In the genomic region with DNA sequence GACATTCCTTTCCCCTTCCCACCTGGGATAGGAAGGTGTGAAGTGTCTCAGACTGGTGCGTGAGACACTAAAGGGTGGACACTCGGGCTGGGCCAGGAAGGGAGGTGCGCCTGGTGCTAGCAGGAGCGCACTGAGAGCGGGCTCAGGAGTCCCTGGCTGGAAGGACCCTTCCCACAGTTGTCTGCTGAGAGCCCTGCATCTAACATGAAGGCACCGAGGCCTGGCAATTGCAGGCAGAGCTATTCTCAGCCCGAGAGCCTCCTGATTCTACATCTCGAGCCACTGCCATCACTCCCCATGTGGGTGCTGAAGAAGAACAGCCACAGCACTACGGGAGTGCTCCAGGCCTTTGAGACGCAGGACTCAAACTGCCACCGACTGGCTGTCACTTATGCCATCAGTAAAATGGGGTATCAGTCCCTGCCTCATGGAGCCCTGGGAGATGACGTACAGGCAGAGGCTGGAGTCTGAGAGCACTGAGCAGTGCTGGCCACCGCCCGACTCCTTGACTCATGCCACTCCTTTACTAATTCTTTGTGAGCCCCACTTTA, we compare ENCODE assay signal across 20 cellular contexts.
DNase-seq lines count a peak whose midpoint lies in the region; ATAC-seq, FAIRE-seq and TF ChIP-seq lines count a peak whose summit lies in the region.
"Had no signal": no experiment of that assay in that cellular context is flagged by ENCODE, and none has a peak within 500 bp of the region (broad histone marks: within the 10 kb centered on the region; RNA-seq: fewer than 3 reads in every experiment).

No MANE protein-coding gene starts in this region.

- no peak for FAIRE-seq in HTR-8/SVneo (lab: Jason Lieb, UNC)

- peaks cover 0 to 12% of the 10 kb centered on the region in 2 donors for H3K27me3 ChIP-seq in breast epithelium
- H3K27me3 ChIP-seq: ovary had no signal

- peaks cover 38 to 39% of the 10 kb centered on the region in 2 donors for H3K4me1 Mint-ChIP-seq in natural killer cell treated with Interleukin-12 subunit alpha and Interleukin-12 subunit beta and Interleukin-15 and Interleukin-18, amount 100 ng/mL, for 72 hours (ENCODE audit: low read depth in 2 of 2)
- peaks cover 34 to 37% of the 10 kb centered on the region in 2 donors for H3K4me1 Mint-ChIP-seq in natural killer cell

- H3K36me3 ChIP-seq in breast epithelium, result no peaks in the 10 kb centered on the region
- H3K36me3 ChIP-seq: ovary, upper lobe of left lung had no signal

- peaks cover 8% of the 10 kb centered on the region for H3K36me3 Mint-ChIP-seq in natural killer cell treated with Interleukin-12 subunit alpha and Interleukin-12 subunit beta and Interleukin-15 and Interleukin-18, amount 100 ng/mL, for 72 hours
- peaks cover 2% of the 10 kb centered on the region for H3K36me3 Mint-ChIP-seq in natural killer cell

- ATAC-seq in natural killer cell treated with Interleukin-12 subunit alpha and Interleukin-12 subunit beta and Interleukin-15 and Interleukin-18, amount 100 ng/mL, for 72 hours, result no peak
- ATAC-seq in natural killer cell (no peak), HG02610 (IDR thresholded peaks at IDR 0.05; ENCODE audit: unreplicated experiment) (no peak)
- ATAC-seq: sciatic nerve; stimulated activated naive CD8-positive, alpha-beta T cell treated with anti-CD3 and anti-CD28 coated beads, Interleukin-15, Interleukin-2, amounts not matched to agents 100 U/mL and 50 U/mL, for 24 hours had no signal

- no peaks in the 10 kb centered on the region for H3K9me3 ChIP-seq in breast epithelium
- H3K9me3 ChIP-seq: ovary, upper lobe of left lung had no signal

- no peaks in the 10 kb centered on the region for H3K9me3 Mint-ChIP-seq in natural killer cell treated with Interleukin-12 subunit alpha and Interleukin-12 subunit beta and Interleukin-15 and Interleukin-18, amount 100 ng/mL, for 72 hours
- no peaks in the 10 kb centered on the region for H3K9me3 Mint-ChIP-seq in natural killer cell

- no peak overlapping the region for H3K27ac Mint-ChIP-seq in natural killer cell treated with Interleukin-12 subunit alpha and Interleukin-12 subunit beta and Interleukin-15 and Interleukin-18, amount 100 ng/mL, for 72 hours
- H3K27ac Mint-ChIP-seq in natural killer cell, result no peak overlapping the region
- H3K27ac Mint-ChIP-seq: activated naive CD4-positive, alpha-beta T cell treated with anti-CD3 and anti-CD28 coated beads for 36 hours; WTC11 had no signal

- H3K4me1 ChIP-seq in breast epithelium, result peaks cover 0 to 3% of the 10 kb centered on the region in 2 donors

- H3K27ac ChIP-seq in angular gyrus (ENCODE audit: low read depth, low read length) (peak overlapping the region; percentile 71), breast epithelium (no peak overlapping the region)
- H3K27ac ChIP-seq: ovary, upper lobe of left lung had no signal

- WGBS in lower leg skin, 2 donors, result 68 to 85% methylated on average over 13 to 14 of the region's 14 CpGs

- peak; percentile 44 for DNase-seq in natural killer cell treated with Interleukin-12 subunit alpha and Interleukin-12 subunit beta and Interleukin-15 and Interleukin-18, amount 100 ng/mL, for 72 hours (ENCODE audit: low spot score)
- DNase-seq in natural killer cell (no peak), lower leg skin (ENCODE audit: low spot score in 2 of 2) (peak; percentile 16 to 83), breast epithelium (ENCODE audit: low spot score in 2 of 2) (no peak), HTR-8/SVneo (ENCODE audit: insufficient read length, low spot score) (no peak)
- DNase-seq: activated naive CD4-positive, alpha-beta T cell treated with anti-CD3 and anti-CD28 coated beads for 36 hours; COR-L47; dermis blood vessel endothelial cell; HCEC 1CT; KBM-7; NCI-H2081; NCI-H510A; SHP77; stimulated activated naive CD8-positive, alpha-beta T cell treated with anti-CD3 and anti-CD28 coated beads, Interleukin-15, Interleukin-2, amounts not matched to agents 100 U/mL and 50 U/mL, for 24 hours; upper lobe of left lung had no signal

- H3K4me3 ChIP-seq in lower leg skin (ENCODE audit: low read depth, poor library complexity, severe bottlenecking), result no peak overlapping the region
- no peak overlapping the region for H3K4me3 ChIP-seq in breast epithelium
- H3K4me3 ChIP-seq: ovary, upper lobe of left lung had no signal

- no peaks in the 10 kb centered on the region for H3K27me3 Mint-ChIP-seq in natural killer cell treated with Interleukin-12 subunit alpha and Interleukin-12 subunit beta and Interleukin-15 and Interleukin-18, amount 100 ng/mL, for 72 hours
- H3K27me3 Mint-ChIP-seq in natural killer cell (ENCODE audit: low read depth in 2 of 2), result peaks cover 0 to 3% of the 10 kb centered on the region in 2 donors

- intact Hi-C loops in natural killer cell (cut with micrococcal nuclease) (loop anchor here (5.0 kb wide), 2 partner anchors 49 to 219 kb away; no protein-coding TSS in a partner anchor), lower leg skin (cut with DNase I; ENCODE audit: low total_unique reads) (loop anchor here (5.0 kb wide), 3 partner anchors 44 to 284 kb away; no protein-coding TSS in a partner anchor), breast epithelium (cut with DNase I; ENCODE audit: low total_unique reads) (loop anchor here (10.0 kb wide), 2 partner anchors 111 to 281 kb away; no protein-coding TSS in a partner anchor)

- TF ChIP-seq CTCF in natural killer cell (IDR thresholded peaks at IDR 0.05) (no peak), lower leg skin (IDR thresholded peaks at IDR 0.05) (no peak), breast epithelium (IDR thresholded peaks at IDR 0.05) (no peak)

- H3K4me3 Mint-ChIP-seq in natural killer cell treated with Interleukin-12 subunit alpha and Interleukin-12 subunit beta and Interleukin-15 and Interleukin-18, amount 100 ng/mL, for 72 hours, result no peak overlapping the region
- H3K4me3 Mint-ChIP-seq in natural killer cell, result no peak overlapping the region
- H3K4me3 Mint-ChIP-seq: activated naive CD4-positive, alpha-beta T cell treated with anti-CD3 and anti-CD28 coated beads for 36 hours; WTC11 had no signal

- TF ChIP-seq POLR2A in lower leg skin (IDR thresholded peaks at IDR 0.05) (no peak), breast epithelium (IDR thresholded peaks at IDR 0.05) (no peak)

Comparison
In these comparisons a context has a peak if more than half of its experiments do, and no peak if none do; other contexts are left out.
1. DNase-seq: peak in natural killer cell treated with Interleukin-12 subunit alpha and Interleukin-12 subunit beta and Interleukin-15 and Interleukin-18, amount 100 ng/mL, for 72 hours (single experiment) and lower leg skin (2 of 2); none in natural killer cell (single experiment), breast epithelium (0 of 2) and HTR-8/SVneo (single experiment).